In genomic region chr7:30164567-30164966, GRCh38 we compare ENCODE assay signal across 8 cellular contexts. TPM values are rescaled to one million over a fixed set of nuclear protein-coding genes. Genes with fewer than 3 reads are reported as not detected.
DNase-seq lines count a peak whose midpoint lies in the region; ATAC-seq and TF ChIP-seq lines count a peak whose summit lies in the region.

No MANE protein-coding gene starts in this region.

- H3K4me1 ChIP-seq in osteoblast (ENCODE audit: insufficient read depth, low read length): peaks cover 41% of the 10 kb centered on the region

- no peaks in the 10 kb centered on the region for H3K27me3 ChIP-seq in osteoblast (ENCODE audit: insufficient read depth, low read length)

- H3K9me3 Mint-ChIP-seq in activated CD4-positive, alpha-beta memory T cell treated with anti-CD3 and anti-CD28 coated beads for 36 hours: no peaks in the 10 kb centered on the region

- H3K36me3 ChIP-seq in osteoblast (ENCODE audit: insufficient read depth, low read length): no peaks in the 10 kb centered on the region

- no peaks in the 10 kb centered on the region for H3K9me3 ChIP-seq in osteoblast (ENCODE audit: low read depth, low read length)

- no peaks in the 10 kb centered on the region for H3K36me3 Mint-ChIP-seq in activated CD4-positive, alpha-beta memory T cell treated with anti-CD3 and anti-CD28 coated beads for 36 hours

- no peaks in the 10 kb centered on the region for H3K27me3 Mint-ChIP-seq in activated CD4-positive, alpha-beta memory T cell treated with anti-CD3 and anti-CD28 coated beads for 36 hours

- TF ChIP-seq CTCF in fibroblast of mammary gland (conservative IDR thresholded peaks at IDR 0.05; ENCODE audit: control insufficient read depth, insufficient read depth, low read depth, low read length): peak; percentile 56
- peak; percentile 78 for TF ChIP-seq CTCF in osteoblast (IDR thresholded peaks at IDR 0.05; ENCODE audit: extremely low read depth, low read depth, low read length)

- DNase-seq in AG08396 (ENCODE audit: low spot score): peak; percentile 34
- DNase-seq in NCI-H1417 (lab: John Stamatoyannopoulos, UW): peak; percentile 71 to 90 (median 78)
- peak; percentile 83 for DNase-seq in SW480 (ENCODE audit: low spot score)
- DNase-seq in fibroblast of mammary gland (ENCODE audit: low read depth): peak; percentile 73
- DNase-seq in osteoblast (ENCODE audit: insufficient read length, low spot score, missing footprints): peak; percentile 75
- DNase-seq in mesenteric fat pad (ENCODE audit: low spot score): no peak
- DNase-seq in activated CD4-positive, alpha-beta memory T cell treated with anti-CD3 and anti-CD28 coated beads for 36 hours: no peak

- intact Hi-C loops in activated CD4-positive, alpha-beta memory T cell treated with anti-CD3 and anti-CD28 coated beads for 36 hours (cut with micrococcal nuclease): loop anchor here (5.0 kb wide), 3 partner anchors 73 to 573 kb away; no protein-coding TSS in a partner anchor

- no peak overlapping the region for H3K4me2 ChIP-seq in osteoblast (ENCODE audit: insufficient read depth, low read length)

- H3K79me2 ChIP-seq in osteoblast (ENCODE audit: insufficient read depth, low read length): no peaks in the 10 kb centered on the region

- no peak overlapping the region for H3K4me3 ChIP-seq in fibroblast of mammary gland (ENCODE audit: control insufficient read depth, low read depth, low read length)
- no peak overlapping the region for H3K4me3 ChIP-seq in osteoblast (ENCODE audit: insufficient read depth, low read length)

- no peak overlapping the region for H2AFZ ChIP-seq in osteoblast (ENCODE audit: low read length)

- peaks cover 24% of the 10 kb centered on the region for H3K4me1 Mint-ChIP-seq in activated CD4-positive, alpha-beta memory T cell treated with anti-CD3 and anti-CD28 coated beads for 36 hours (ENCODE audit: low read depth)

- H3K4me3 Mint-ChIP-seq in activated CD4-positive, alpha-beta memory T cell treated with anti-CD3 and anti-CD28 coated beads for 36 hours: no peak overlapping the region

- peak overlapping the region; percentile 81 for H3K27ac ChIP-seq in osteoblast (ENCODE audit: low read depth, low read length)

- POLR2A ChIA-PET in activated CD4-positive, alpha-beta memory T cell treated with anti-CD3 and anti-CD28 coated beads for 36 hours (lab: Charles Lee): no interaction called here

- H4K20me1 ChIP-seq in osteoblast (ENCODE audit: insufficient read depth, low read length): no peaks in the 10 kb centered on the region

- ATAC-seq in GM18511 (IDR thresholded peaks at IDR 0.05; ENCODE audit: unreplicated experiment): peak; percentile 45

- H3K27ac Mint-ChIP-seq in activated CD4-positive, alpha-beta memory T cell treated with anti-CD3 and anti-CD28 coated beads for 36 hours: no peak overlapping the region

- CTCF ChIA-PET in activated CD4-positive, alpha-beta memory T cell treated with anti-CD3 and anti-CD28 coated beads for 36 hours (lab: Charles Lee): interaction anchor here (0.6 to 2.3 kb wide), 10 partner anchors 10 to 429 kb away, joined by 3 to 9 read pairs (median 4); no protein-coding TSS in a partner anchor

RNA-seq across cellular contexts. Expression of gene MTURN, which starts 29.8 kb away (rescaled TPM):
- total RNA-seq in osteoblast (31.1 and 32.1 TPM in 2 replicates), mesenteric fat pad (113 TPM)
- 1 to 10 TPM; 3.1 to 3.7 TPM for total RNA-seq in activated CD4-positive, alpha-beta memory T cell treated with anti-CD3 and anti-CD28 coated beads for 36 hours

Comparison
In these comparisons a context has a peak if more than half of its experiments do, and no peak if none do; other contexts are left out.
1. DNase-seq: peak in AG08396 (single experiment), NCI-H1417 (3 of 3), SW480 (single experiment), fibroblast of mammary gland (single experiment) and osteoblast (single experiment); none in mesenteric fat pad (single experiment) and activated CD4-positive, alpha-beta memory T cell treated with anti-CD3 and anti-CD28 coated beads for 36 hours (single experiment).